ENCODE assay signal across 31 cellular contexts in genomic region chr6:141394565-141395051, GRCh38.
"Had no signal": no experiment of that assay in that cellular context is flagged by ENCODE, and none has a peak within 500 bp of the region (broad histone marks: within the 10 kb centered on the region; RNA-seq: fewer than 3 reads in every experiment).

No MANE protein-coding gene starts in this region.

- H3K9me3 Mint-ChIP-seq: activated B cell treated with CpG ODN at 0.5 μM for 24 hours; activated CD4-positive, alpha-beta T cell treated with anti-CD3 and anti-CD28 coated beads, Interleukin-2, amount 10 ng/mL, durations not matched to agents 24 days and 14 days; activated naive CD4-positive, alpha-beta T cell treated with anti-CD3 and anti-CD28 coated beads for 36 hours; activated T-cell treated with anti-CD3 and anti-CD28 coated beads, Interleukin-2, amount 50 U/mL, for 24 hours had no signal

- H3K9me3 ChIP-seq: SJSA1 had no signal

- ATAC-seq: activated CD8-positive, alpha-beta memory T cell treated with anti-CD3 and anti-CD28 coated beads, Interleukin-2, amount 10 ng/mL, durations not matched to agents 7 days and 5 days; Panc1; T-helper 17 cell had no signal

- H3K9ac ChIP-seq: KMS-11 had no signal

- FAIRE-seq: TTC549 had no signal

- H3K4me3 Mint-ChIP-seq: activated B cell treated with CpG ODN at 0.5 μM for 24 hours; activated CD4-positive, alpha-beta T cell treated with anti-CD3 and anti-CD28 coated beads, Interleukin-2, amount 10 ng/mL, durations not matched to agents 24 days and 14 days; activated CD8-positive, alpha-beta memory T cell treated with anti-CD3 and anti-CD28 coated beads, Interleukin-2, amount 10 ng/mL, durations not matched to agents 7 days and 5 days; activated naive CD4-positive, alpha-beta T cell treated with anti-CD3 and anti-CD28 coated beads for 36 hours; activated naive CD8-positive, alpha-beta T cell; activated T-cell treated with anti-CD3 and anti-CD28 coated beads, Interleukin-2, amount 50 U/mL, for 24 hours; T-helper 17 cell had no signal

- H3K4me1 Mint-ChIP-seq: activated B cell treated with CpG ODN at 0.5 μM for 24 hours; activated CD4-positive, alpha-beta T cell treated with anti-CD3 and anti-CD28 coated beads, Interleukin-2, amount 10 ng/mL, durations not matched to agents 24 days and 14 days; activated CD8-positive, alpha-beta memory T cell treated with anti-CD3 and anti-CD28 coated beads, Interleukin-2, amount 10 ng/mL, durations not matched to agents 7 days and 5 days had no signal

- H3K4me3 ChIP-seq: cardiac muscle cell, SJSA1 had no signal

- H3K27ac ChIP-seq: brain microvascular endothelial cell, cardiac muscle cell, KMS-11, SJSA1 had no signal

- H3K36me3 ChIP-seq: brain microvascular endothelial cell, cardiac muscle cell, SJSA1 had no signal

- DNase-seq: activated B cell treated with CpG ODN at 0.5 μM for 24 hours; activated CD4-positive, alpha-beta T cell treated with anti-CD3 and anti-CD28 coated beads for 1 hour; activated CD4-positive, alpha-beta T cell treated with anti-CD3 and anti-CD28 coated beads, Interleukin-2, amount 10 ng/mL, durations not matched to agents 24 days and 14 days; activated CD4-positive, alpha-beta T cell treated with anti-CD3 and anti-CD28 coated beads, Interleukin-2, amount 50 U/mL, for 48 hours; activated CD8-positive, alpha-beta memory T cell treated with anti-CD3 and anti-CD28 coated beads, Interleukin-2, amount 10 ng/mL, durations not matched to agents 7 days and 5 days; activated gamma-delta T cell; activated naive CD4-positive, alpha-beta T cell treated with anti-CD3 and anti-CD28 coated beads for 36 hours; activated T-cell treated with anti-CD3 and anti-CD28 coated beads, Interleukin-2, amount 50 U/mL, for 24 hours; amygdala; brain microvascular endothelial cell; NCI-H1092; NCI-H1417; NCI-H1694; NCI-H2029; NCI-H2107; NCI-H2171 treated with DMSO at 0.1 percent for 48 hours; NCI-H345; NCI-H510A treated with DMSO at 0.1 percent for 48 hours; NCI-H69; NK-92 treated with Interleukin-12 subunit alpha and Interleukin-12 subunit beta, amount 100 ng/mL, for 24 hours; OCI-M1; RPMI8226; SHP77; T-helper 17 cell; T1000 had no signal

- H3K27me3 ChIP-seq: brain microvascular endothelial cell, cardiac muscle cell, SJSA1 had no signal

- H3K4me2 ChIP-seq: KMS-11 had no signal

- H3K4me1 ChIP-seq: SJSA1 had no signal

- H3K36me3 Mint-ChIP-seq: activated CD8-positive, alpha-beta memory T cell treated with anti-CD3 and anti-CD28 coated beads, Interleukin-2, amount 10 ng/mL, durations not matched to agents 7 days and 5 days; activated naive CD8-positive, alpha-beta T cell had no signal

- H3K27ac Mint-ChIP-seq: activated B cell treated with CpG ODN at 0.5 μM for 24 hours; activated CD4-positive, alpha-beta T cell treated with anti-CD3 and anti-CD28 coated beads, Interleukin-2, amount 10 ng/mL, durations not matched to agents 24 days and 14 days; activated CD8-positive, alpha-beta memory T cell treated with anti-CD3 and anti-CD28 coated beads, Interleukin-2, amount 10 ng/mL, durations not matched to agents 7 days and 5 days; activated naive CD4-positive, alpha-beta T cell treated with anti-CD3 and anti-CD28 coated beads for 36 hours; activated naive CD8-positive, alpha-beta T cell; activated T-cell treated with anti-CD3 and anti-CD28 coated beads, Interleukin-2, amount 50 U/mL, for 24 hours; T-helper 17 cell had no signal
